In the genomic region with DNA sequence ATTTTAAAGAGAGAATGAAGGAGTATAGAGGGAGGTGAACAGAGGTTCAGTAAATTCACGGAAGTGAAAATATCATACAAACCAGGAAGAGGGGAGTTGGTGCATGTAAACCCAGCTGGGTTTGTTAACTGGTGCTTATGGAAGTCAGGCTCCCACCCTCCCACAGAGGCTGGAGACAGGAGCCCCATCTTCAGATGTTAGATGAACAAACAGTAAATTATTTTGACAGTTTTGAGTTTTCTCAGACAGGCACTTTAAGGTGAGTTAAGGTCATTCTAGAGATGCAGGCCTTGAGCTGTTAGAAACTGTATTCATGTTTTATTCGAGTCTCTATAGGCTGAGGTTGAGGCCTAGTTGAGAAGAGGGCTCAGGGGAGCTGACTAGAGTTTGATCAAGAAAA, we compare ENCODE assay signal across 1 cellular context.
TF ChIP-seq lines count a peak whose summit lies in the region.

No MANE protein-coding gene starts in this region.

TF ChIP-seq in HepG2, 621 proteins besides CTCF, POLR2A, EP300 and RAD21:
- TF ChIP-seq MTF1 (CRISPR knock-in tag; IDR thresholded peaks at IDR 0.05) (no peak), ZSCAN21 (CRISPR knock-in tag; IDR thresholded peaks at IDR 0.05; ENCODE audit: borderline replicate concordance) (no peak)
TF ChIP-seq in HepG2: peak in this region for 0.
